8 cellular contexts compared by ENCODE assay signal in genomic region chr2:176997074-176997791, GRCh38.
DNase-seq lines count a peak whose midpoint lies in the region; ATAC-seq and TF ChIP-seq lines count a peak whose summit lies in the region.

No MANE protein-coding gene starts in this region.

- H3K4me1 ChIP-seq in neural progenitor cell, result no peaks in the 10 kb centered on the region

- no peak overlapping the region for H3K27ac ChIP-seq in neural progenitor cell

- ATAC-seq in HG03045 (IDR thresholded peaks at IDR 0.05; ENCODE audit: unreplicated experiment) (peak; percentile 55), natural killer cell (peak; percentile 21 to 53 (median 49))
- peak; percentile 93 for ATAC-seq in activated T-helper 17 cell treated with anti-CD3 and anti-CD28 coated beads, Interleukin-2, amount 50 U/mL, for 72 hours (replicated peaks)

- peak overlapping the region; percentile 19 for H3K27ac Mint-ChIP-seq in activated naive CD4-positive, alpha-beta T cell treated with anti-CD3 and anti-CD28 coated beads for 36 hours
- peak overlapping the region; percentile 47 for H3K27ac Mint-ChIP-seq in activated T-helper 17 cell treated with anti-CD3 and anti-CD28 coated beads, Interleukin-2, amount 50 U/mL, for 72 hours
- H3K27ac Mint-ChIP-seq in natural killer cell, result peak overlapping the region; percentile 2 to 6
- H3K27ac Mint-ChIP-seq in progenitor cell of endocrine pancreas, result no peak overlapping the region
- no peak overlapping the region for H3K27ac Mint-ChIP-seq in neural progenitor cell

- H3K79me2 ChIP-seq in neural progenitor cell (ENCODE audit: low read depth), result no peaks in the 10 kb centered on the region

- H3K9me3 Mint-ChIP-seq in activated naive CD4-positive, alpha-beta T cell treated with anti-CD3 and anti-CD28 coated beads for 36 hours, result no peaks in the 10 kb centered on the region
- H3K9me3 Mint-ChIP-seq in activated T-helper 17 cell treated with anti-CD3 and anti-CD28 coated beads, Interleukin-2, amount 50 U/mL, for 72 hours, result no peaks in the 10 kb centered on the region
- no peaks in the 10 kb centered on the region for H3K9me3 Mint-ChIP-seq in natural killer cell
- no peaks in the 10 kb centered on the region for H3K9me3 Mint-ChIP-seq in progenitor cell of endocrine pancreas (ENCODE audit: low read depth)
- peaks cover 3% of the 10 kb centered on the region for H3K9me3 Mint-ChIP-seq in neural progenitor cell

- no peak overlapping the region for H2AFZ ChIP-seq in neural progenitor cell (replicated peaks)

- peaks cover 27% of the 10 kb centered on the region for H3K4me1 Mint-ChIP-seq in activated naive CD4-positive, alpha-beta T cell treated with anti-CD3 and anti-CD28 coated beads for 36 hours (ENCODE audit: low read depth)
- H3K4me1 Mint-ChIP-seq in activated T-helper 17 cell treated with anti-CD3 and anti-CD28 coated beads, Interleukin-2, amount 50 U/mL, for 72 hours, result peaks cover 12% of the 10 kb centered on the region
- H3K4me1 Mint-ChIP-seq in natural killer cell (peaks cover 5 to 23% of the 10 kb centered on the region in 2 donors), progenitor cell of endocrine pancreas (ENCODE audit: low read depth) (peaks cover 2% of the 10 kb centered on the region), neural progenitor cell (no peaks in the 10 kb centered on the region)

- H3K27me3 ChIP-seq in neural progenitor cell, result no peaks in the 10 kb centered on the region

- H3K9me3 ChIP-seq in neural progenitor cell (ENCODE audit: low read depth), result no peaks in the 10 kb centered on the region

- TF ChIP-seq CTCF in natural killer cell (IDR thresholded peaks at IDR 0.05) (no peak), progenitor cell of endocrine pancreas (IDR thresholded peaks at IDR 0.05; ENCODE audit: unreplicated experiment) (no peak), neural progenitor cell (IDR thresholded peaks at IDR 0.05) (no peak)

- no peaks in the 10 kb centered on the region for H4K20me1 ChIP-seq in neural progenitor cell (ENCODE audit: low read depth)

- intact Hi-C loops in activated naive CD4-positive, alpha-beta T cell treated with anti-CD3 and anti-CD28 coated beads for 36 hours (cut with micrococcal nuclease), result loop anchor here (1.0 to 2.0 kb wide), 5 partner anchors 62 to 210 kb away; no protein-coding TSS in a partner anchor
- intact Hi-C loops in natural killer cell (cut with micrococcal nuclease), result no loop called here

- H3K4me2 ChIP-seq in neural progenitor cell, result no peak overlapping the region

- H3K36me3 Mint-ChIP-seq in activated naive CD4-positive, alpha-beta T cell treated with anti-CD3 and anti-CD28 coated beads for 36 hours (ENCODE audit: low read depth), result no peaks in the 10 kb centered on the region
- H3K36me3 Mint-ChIP-seq in activated T-helper 17 cell treated with anti-CD3 and anti-CD28 coated beads, Interleukin-2, amount 50 U/mL, for 72 hours (ENCODE audit: low read depth), result no peaks in the 10 kb centered on the region
- H3K36me3 Mint-ChIP-seq in natural killer cell (no peaks in the 10 kb centered on the region), progenitor cell of endocrine pancreas (ENCODE audit: insufficient read depth) (no peaks in the 10 kb centered on the region), neural progenitor cell (no peaks in the 10 kb centered on the region)

- CTCF ChIA-PET in activated naive CD4-positive, alpha-beta T cell treated with anti-CD3 and anti-CD28 coated beads for 36 hours (lab: Charles Lee), result no interaction called here

- no peak overlapping the region for H3K4me3 Mint-ChIP-seq in activated naive CD4-positive, alpha-beta T cell treated with anti-CD3 and anti-CD28 coated beads for 36 hours
- peak overlapping the region; percentile 0 for H3K4me3 Mint-ChIP-seq in activated T-helper 17 cell treated with anti-CD3 and anti-CD28 coated beads, Interleukin-2, amount 50 U/mL, for 72 hours
- H3K4me3 Mint-ChIP-seq in natural killer cell (no peak overlapping the region), progenitor cell of endocrine pancreas (ENCODE audit: low read depth) (no peak overlapping the region), neural progenitor cell (no peak overlapping the region)

- no peak overlapping the region for H3K4me3 ChIP-seq in neural progenitor cell

- peak; percentile 46 for DNase-seq in activated naive CD4-positive, alpha-beta T cell treated with anti-CD3 and anti-CD28 coated beads for 36 hours
- no peak for DNase-seq in activated naive CD4-positive, alpha-beta T cell (lab: John Stamatoyannopoulos, UW)
- DNase-seq in natural killer cell (no peak), progenitor cell of endocrine pancreas (ENCODE audit: low spot score, unreplicated experiment) (no peak), neural progenitor cell (ENCODE audit: low spot score) (no peak), SK-N-DZ (ENCODE audit: low spot score) (no peak)

- no peaks in the 10 kb centered on the region for H3K36me3 ChIP-seq in neural progenitor cell

- H3K9ac ChIP-seq in neural progenitor cell, result no peak overlapping the region

- no peaks in the 10 kb centered on the region for H3F3A ChIP-seq in neural progenitor cell (ENCODE audit: low read depth)

- H3K27me3 Mint-ChIP-seq in activated naive CD4-positive, alpha-beta T cell treated with anti-CD3 and anti-CD28 coated beads for 36 hours (ENCODE audit: low read depth), result peaks cover 2% of the 10 kb centered on the region
- peaks cover 8% of the 10 kb centered on the region for H3K27me3 Mint-ChIP-seq in activated T-helper 17 cell treated with anti-CD3 and anti-CD28 coated beads, Interleukin-2, amount 50 U/mL, for 72 hours
- H3K27me3 Mint-ChIP-seq in natural killer cell (ENCODE audit: low read depth in 2 of 2), result peaks cover 6 to 12% of the 10 kb centered on the region in 2 donors
- peaks cover 4% of the 10 kb centered on the region for H3K27me3 Mint-ChIP-seq in progenitor cell of endocrine pancreas
- peaks cover 2% of the 10 kb centered on the region for H3K27me3 Mint-ChIP-seq in neural progenitor cell (ENCODE audit: insufficient read depth, low read depth)

Comparison
In these comparisons a context has a peak if more than half of its experiments do, and no peak if none do; other contexts are left out.
1. H3K27ac Mint-ChIP-seq: peak in activated naive CD4-positive, alpha-beta T cell treated with anti-CD3 and anti-CD28 coated beads for 36 hours (single experiment), activated T-helper 17 cell treated with anti-CD3 and anti-CD28 coated beads, Interleukin-2, amount 50 U/mL, for 72 hours (single experiment) and natural killer cell (2 of 2); none in progenitor cell of endocrine pancreas (single experiment) and neural progenitor cell (single experiment).
2. Peak in every context shown above with its lines, with median percentiles within 50 percentile points of each other: ATAC-seq.